ENCODE assay signal across 6 cellular contexts in genomic region chr2:80547344-80547743, GRCh38.
"Had no signal": no experiment of that assay in that cellular context is flagged by ENCODE, and none has a peak within 500 bp of the region (broad histone marks: within the 10 kb centered on the region; RNA-seq: fewer than 3 reads in every experiment).

No MANE protein-coding gene starts in this region.

- DNase-seq: GM23248, HCEC 1CT, IMR-90, KBM-7 had no signal

- H2AFZ ChIP-seq: GM23248 had no signal

- H3K4me3 ChIP-seq: GM23248 had no signal

- FAIRE-seq: H1, HTR-8/SVneo had no signal

- H3K27ac ChIP-seq: GM23248 had no signal

- H3K9ac ChIP-seq: GM23248 had no signal
